15 cellular contexts compared by ENCODE assay signal in the genomic region with DNA sequence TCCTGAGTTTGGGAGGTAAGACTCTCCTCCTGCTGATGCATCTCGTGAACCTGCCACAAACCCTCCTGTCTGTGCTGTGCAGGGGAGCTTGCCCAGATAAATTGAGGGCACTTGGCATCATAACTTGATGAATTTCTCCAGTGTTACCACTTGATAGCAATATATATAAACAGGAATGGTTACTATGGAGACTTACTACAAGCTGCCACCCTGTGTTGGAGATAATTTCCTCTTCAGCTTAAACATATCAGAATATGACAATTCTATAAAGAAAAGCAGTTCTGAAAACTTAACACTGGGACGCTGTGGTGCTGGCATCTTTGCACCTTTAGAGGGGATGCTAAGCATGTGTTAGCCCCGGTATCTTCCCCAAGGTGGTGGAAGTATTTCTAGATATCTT. TPM values are rescaled to one million over a fixed set of nuclear protein-coding genes. Genes with fewer than 3 reads are reported as not detected.
DNase-seq lines count a peak whose midpoint lies in the region; ATAC-seq and TF ChIP-seq lines count a peak whose summit lies in the region.
"Had no signal": no experiment of that assay in that cellular context is flagged by ENCODE, and none has a peak within 500 bp of the region (broad histone marks: within the 10 kb centered on the region; RNA-seq: fewer than 3 reads in every experiment).

No MANE protein-coding gene starts in this region.

- H3K4me3 ChIP-seq in ACC112 (ENCODE audit: low read depth, low read length) = no peak overlapping the region
- H3K4me3 ChIP-seq in CD4-positive, alpha-beta memory T cell (ENCODE audit: low read length in 2 of 2) = no peak overlapping the region
- H3K4me3 ChIP-seq in neutrophil (ENCODE audit: low read depth in 1 of 2, low read length in 1 of 2) = no peak overlapping the region

- no peaks in the 10 kb centered on the region for H3K27me3 ChIP-seq in ACC112 (ENCODE audit: insufficient read depth, low read length)
- H3K27me3 ChIP-seq in CD4-positive, alpha-beta memory T cell (ENCODE audit: insufficient read depth, low read length) = no peaks in the 10 kb centered on the region
- H3K27me3 ChIP-seq in neutrophil = no peaks in the 10 kb centered on the region

- no peak for DNase-seq in CD4-positive, alpha-beta memory T cell
- DNase-seq in T-helper 17 cell = no peak
- no peak for DNase-seq in NCI-H82 treated with DMSO at 0.1 percent for 48 hours (lab: John Stamatoyannopoulos, UW; ENCODE audit: unreplicated experiment)
- no peak for DNase-seq in NCI-H146 (lab: John Stamatoyannopoulos, UW)
- DNase-seq in AG08395 (ENCODE audit: low spot score) = no peak
- DNase-seq: DND-41, GDM1, GOT3, NCI-H1048, NCI-H2107, NCI-H69, SK-N-SH had no signal

- H3K27me3 Mint-ChIP-seq in CD4-positive, alpha-beta memory T cell = no peaks in the 10 kb centered on the region
- H3K27me3 Mint-ChIP-seq in T-helper 17 cell = no peaks in the 10 kb centered on the region

- peaks cover 15% of the 10 kb centered on the region for H3K79me2 ChIP-seq in ACC112 (ENCODE audit: control insufficient read depth, insufficient read depth, low read length, unreplicated experiment)

- peaks cover 2 to 14% (median 4%) of the 10 kb centered on the region in 4 donors for H3K4me1 Mint-ChIP-seq in CD4-positive, alpha-beta memory T cell
- peaks cover 20% of the 10 kb centered on the region for H3K4me1 Mint-ChIP-seq in T-helper 17 cell

- H3K27ac ChIP-seq in ACC112 (ENCODE audit: low read depth, low read length) (peak overlapping the region; percentile 49), neutrophil (peak overlapping the region; percentile 46)
- no peak overlapping the region for H3K27ac ChIP-seq in CD4-positive, alpha-beta memory T cell (ENCODE audit: low read depth, low read length)
- H3K27ac ChIP-seq: C4-2B had no signal

- no peak overlapping the region for H3K4me3 Mint-ChIP-seq in CD4-positive, alpha-beta memory T cell
- no peak overlapping the region for H3K4me3 Mint-ChIP-seq in T-helper 17 cell

- H3K9me3 Mint-ChIP-seq in CD4-positive, alpha-beta memory T cell = no peaks in the 10 kb centered on the region

- POLR2A ChIA-PET in CD4-positive, alpha-beta memory T cell (lab: Charles Lee; ENCODE audit: partially characterized antibody) = no interaction called here

- TF ChIP-seq CTCF in neutrophil (IDR thresholded peaks at IDR 0.05) = no peak

- H3K27ac Mint-ChIP-seq in CD4-positive, alpha-beta memory T cell = peak overlapping the region in 4 of 7 donors; percentile 25 to 54 (median 44)
- H3K27ac Mint-ChIP-seq in T-helper 17 cell = no peak overlapping the region

- H3K4me1 ChIP-seq in ACC112 (ENCODE audit: control insufficient read depth, insufficient read depth, low read length, unreplicated experiment) (peaks cover 21% of the 10 kb centered on the region), neutrophil (ENCODE audit: control insufficient read depth in 1 of 2, insufficient read depth in 1 of 2, low read depth in 1 of 2, low read length in 1 of 2) (peaks cover 0 to 3% of the 10 kb centered on the region in 2 experiments)
- no peaks in the 10 kb centered on the region for H3K4me1 ChIP-seq in CD4-positive, alpha-beta memory T cell (ENCODE audit: insufficient read depth, low read length)

- peaks cover 42 to 80% of the 10 kb centered on the region in 2 donors for H3K36me3 Mint-ChIP-seq in CD4-positive, alpha-beta memory T cell
- peaks cover 13% of the 10 kb centered on the region for H3K36me3 Mint-ChIP-seq in T-helper 17 cell (ENCODE audit: low read depth)

- no peak overlapping the region for H2AFZ ChIP-seq in ACC112 (ENCODE audit: low read length, unreplicated experiment)

- H3K36me3 ChIP-seq in ACC112 (ENCODE audit: insufficient read depth, low read length) = peaks cover 24% of the 10 kb centered on the region
- H3K36me3 ChIP-seq in CD4-positive, alpha-beta memory T cell (ENCODE audit: insufficient read depth, low read length) = peaks cover 67% of the 10 kb centered on the region
- H3K36me3 ChIP-seq in neutrophil = peaks cover 99% of the 10 kb centered on the region

- ATAC-seq in T-helper 17 cell = peak; percentile 22

- intact Hi-C loops in CD4-positive, alpha-beta memory T cell (cut with micrococcal nuclease) = no loop called here

- CTCF ChIA-PET in CD4-positive, alpha-beta memory T cell (lab: Charles Lee; ENCODE audit: partially characterized antibody) = interaction anchor here (0.8 to 1.8 kb wide), 2 partner anchors 50 to 184 kb away, joined by 3 to 7 read pairs; no protein-coding TSS in a partner anchor

- no peaks in the 10 kb centered on the region for H3K9me3 ChIP-seq in CD4-positive, alpha-beta memory T cell (ENCODE audit: control insufficient read depth in 1 of 2, low read length in 2 of 2)
- H3K9me3 ChIP-seq in T-helper 17 cell (ENCODE audit: control insufficient read depth, low read length, poor library complexity, severe bottlenecking) (no peaks in the 10 kb centered on the region), neutrophil (peaks cover 4% of the 10 kb centered on the region)
- H3K9me3 ChIP-seq: SK-N-SH had no signal

RNA-seq across cellular contexts. Expression of a gene that starts 14.9 kb away (rescaled TPM):
- total RNA-seq in CD4-positive, alpha-beta memory T cell = 10 to 100 TPM; 55.7 to 67.1 TPM
- polyA plus RNA-seq in CD4-positive, alpha-beta memory T cell = 10 to 100 TPM; 11.8 to 16.0 TPM
- 100 to 1,000 TPM in 1 of 2 donors, 10 to 100 TPM in 1; 93.3 to 146 TPM for total RNA-seq in T-helper 17 cell
